Comparison of ENCODE assay signal across 1 cellular context in the genomic region with DNA sequence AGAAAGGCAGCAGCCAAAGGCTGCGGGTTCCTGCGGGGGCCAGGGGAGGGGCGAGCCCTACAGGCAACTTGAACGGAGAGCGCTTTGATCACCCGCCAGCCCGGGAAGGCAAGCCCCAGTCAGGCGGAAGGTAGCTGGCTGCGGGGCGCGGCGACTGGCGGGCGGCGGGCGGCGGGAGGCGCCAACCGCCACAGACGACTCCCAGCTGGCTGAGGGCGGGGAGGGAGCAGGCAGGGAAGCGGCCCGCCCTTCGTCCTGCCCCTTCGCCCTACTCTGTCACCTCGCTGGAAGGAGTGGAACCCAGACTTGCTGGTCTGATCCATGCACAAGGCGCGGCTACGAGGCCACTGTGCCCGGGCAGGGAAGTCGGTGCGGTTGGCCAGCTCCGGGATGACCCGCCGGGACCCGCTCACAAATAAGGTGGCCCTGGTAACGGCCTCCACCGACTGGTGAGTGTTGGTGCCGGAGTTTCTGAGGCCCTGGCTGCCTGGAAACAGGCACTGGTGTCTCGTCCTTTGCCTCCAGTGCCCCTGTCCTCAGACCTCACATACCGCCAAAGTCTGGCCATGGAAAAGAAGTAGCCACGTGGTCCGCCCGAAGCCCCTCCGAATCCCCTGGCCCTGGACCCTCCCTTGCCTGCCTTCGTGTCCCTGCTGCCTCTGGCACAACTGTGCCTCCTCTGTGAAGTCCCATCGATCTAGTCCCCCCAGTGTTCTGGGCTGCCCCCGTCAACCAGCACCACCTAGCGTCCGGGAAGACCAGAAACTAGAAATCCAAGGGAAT.
TF ChIP-seq lines count a peak whose summit lies in the region.
"Not testable (repeated sequence)": the region's sequence is repeated elsewhere in the genome, so short reads cannot be mapped to it uniquely, and the experiment has no call there.

No MANE protein-coding gene starts in this region.

TF ChIP-seq in HepG2, 621 proteins besides CTCF, POLR2A, EP300 and RAD21 (continued from another document and continues in another):
- TF ChIP-seq, protein P1, sequence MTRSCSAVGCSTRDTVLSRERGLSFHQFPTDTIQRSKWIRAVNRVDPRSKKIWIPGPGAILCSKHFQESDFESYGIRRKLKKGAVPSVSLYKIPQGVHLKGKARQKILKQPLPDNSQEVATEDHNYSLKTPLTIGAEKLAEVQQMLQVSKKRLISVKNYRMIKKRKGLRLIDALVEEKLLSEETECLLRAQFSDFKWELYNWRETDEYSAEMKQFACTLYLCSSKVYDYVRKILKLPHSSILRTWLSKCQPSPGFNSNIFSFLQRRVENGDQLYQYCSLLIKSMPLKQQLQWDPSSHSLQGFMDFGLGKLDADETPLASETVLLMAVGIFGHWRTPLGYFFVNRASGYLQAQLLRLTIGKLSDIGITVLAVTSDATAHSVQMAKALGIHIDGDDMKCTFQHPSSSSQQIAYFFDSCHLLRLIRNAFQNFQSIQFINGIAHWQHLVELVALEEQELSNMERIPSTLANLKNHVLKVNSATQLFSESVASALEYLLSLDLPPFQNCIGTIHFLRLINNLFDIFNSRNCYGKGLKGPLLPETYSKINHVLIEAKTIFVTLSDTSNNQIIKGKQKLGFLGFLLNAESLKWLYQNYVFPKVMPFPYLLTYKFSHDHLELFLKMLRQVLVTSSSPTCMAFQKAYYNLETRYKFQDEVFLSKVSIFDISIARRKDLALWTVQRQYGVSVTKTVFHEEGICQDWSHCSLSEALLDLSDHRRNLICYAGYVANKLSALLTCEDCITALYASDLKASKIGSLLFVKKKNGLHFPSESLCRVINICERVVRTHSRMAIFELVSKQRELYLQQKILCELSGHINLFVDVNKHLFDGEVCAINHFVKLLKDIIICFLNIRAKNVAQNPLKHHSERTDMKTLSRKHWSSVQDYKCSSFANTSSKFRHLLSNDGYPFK (CRISPR knock-in tag; IDR thresholded peaks at IDR 0.05; ENCODE audit: borderline replicate concordance): peak; percentile 94
- TF ChIP-seq STAT5B (CRISPR knock-in tag; IDR thresholded peaks at IDR 0.05) (peak; percentile 74; the same call in 1 of the 2 replicates), ZNF354B (CRISPR knock-in tag; IDR thresholded peaks at IDR 0.05) (0 out of 2 replicates have a peak, but pooled peaks have one; percentile 38), NR2C2 (CRISPR knock-in tag; IDR thresholded peaks at IDR 0.05; ENCODE audit: borderline replicate concordance) (peak; percentile 46; the same call in 1 of the 2 replicates), KLF16 (CRISPR knock-in tag; IDR thresholded peaks at IDR 0.05) (peak in 1 of 2 experiments; percentile 86; a peak in 2 of 4 replicates), HOXA3 (CRISPR knock-in tag; IDR thresholded peaks at IDR 0.05) (peak; percentile 65; the same call in 1 of the 2 replicates), ZFYVE20 (CRISPR knock-in tag; IDR thresholded peaks at IDR 0.05; ENCODE audit: borderline replicate concordance, low read depth) (peak; percentile 41; the same call in 1 of the 2 replicates), FOSL2 (CRISPR knock-in tag; IDR thresholded peaks at IDR 0.05) (peak; percentile 57), ZNF788 (CRISPR knock-in tag; IDR thresholded peaks at IDR 0.05; ENCODE audit: borderline replicate concordance) (peak; percentile 63; the same call in 1 of the 2 replicates), ZNF124 (CRISPR knock-in tag; IDR thresholded peaks at IDR 0.05) (peak; percentile 72), ZMYM3 (CRISPR knock-in tag; IDR thresholded peaks at IDR 0.05) (peak; percentile 83), ZNF350 (CRISPR knock-in tag; IDR thresholded peaks at IDR 0.05; ENCODE audit: borderline replicate concordance, low read depth) (peak; percentile 78), ZNF670 (CRISPR knock-in tag; IDR thresholded peaks at IDR 0.05; ENCODE audit: borderline replicate concordance) (peak; percentile 78), NFKBIZ (CRISPR knock-in tag; IDR thresholded peaks at IDR 0.05) (peak; percentile 77; the same call in 1 of the 2 replicates), KDM5B (CRISPR knock-in tag; IDR thresholded peaks at IDR 0.05; ENCODE audit: borderline replicate concordance) (peak; percentile 91; the same call in 1 of the 2 replicates), ZNF792 (CRISPR knock-in tag; IDR thresholded peaks at IDR 0.05) (peak; percentile 53; the same call in 1 of the 2 replicates), KLF6 (CRISPR knock-in tag; IDR thresholded peaks at IDR 0.05) (peak; percentile 67; the same call in 1 of the 2 replicates), SAP130 (CRISPR knock-in tag; IDR thresholded peaks at IDR 0.05; ENCODE audit: low read depth) (peak; percentile 55), GABPA (CRISPR knock-in tag; IDR thresholded peaks at IDR 0.05; ENCODE audit: low read depth) (0 out of 2 replicates have a peak, but pooled peaks have one; percentile 33), PPARG (CRISPR knock-in tag; conservative IDR thresholded peaks at IDR 0.05) (0 out of 2 replicates have a peak, but pooled peaks have one; percentile 13), FOXA3 (CRISPR knock-in tag; IDR thresholded peaks at IDR 0.05) (peak; percentile 65; the same call in 1 of the 2 replicates), ZNF234 (CRISPR knock-in tag; conservative IDR thresholded peaks at IDR 0.05) (0 out of 2 replicates have a peak, but pooled peaks have one; percentile 84), KDM3A (CRISPR knock-in tag; IDR thresholded peaks at IDR 0.05; ENCODE audit: low read depth) (peak; percentile 89; the same call in 1 of the 2 replicates), ZBED4 (CRISPR knock-in tag; IDR thresholded peaks at IDR 0.05; ENCODE audit: borderline replicate concordance) (peak; percentile 70; the same call in 1 of the 2 replicates), ATF7 (CRISPR knock-in tag; IDR thresholded peaks at IDR 0.05) (peak; percentile 79; the same call in 1 of the 2 replicates), SALL1 (CRISPR knock-in tag; IDR thresholded peaks at IDR 0.05) (peak; percentile 82), NKX3-1 (CRISPR knock-in tag; IDR thresholded peaks at IDR 0.05) (0 out of 2 replicates have a peak, but pooled peaks have one; percentile 52), KLF11 (CRISPR knock-in tag; IDR thresholded peaks at IDR 0.05) (peak; percentile 63; the same call in 1 of the 2 replicates), ZNF724P (CRISPR knock-in tag; IDR thresholded peaks at IDR 0.05; ENCODE audit: borderline replicate concordance) (peak; percentile 85; the same call in 1 of the 2 replicates), RBM39 (IDR thresholded peaks at IDR 0.05; ENCODE audit: low read depth, low read length, poor library complexity, severe bottlenecking) (peak; percentile 73), ZNF343 (CRISPR knock-in tag; IDR thresholded peaks at IDR 0.05) (peak; percentile 89; the same call in 1 of the 2 replicates), IKZF5 (CRISPR knock-in tag; IDR thresholded peaks at IDR 0.05) (peak; percentile 45; the same call in 1 of the 2 replicates), SMYD3 (CRISPR knock-in tag; IDR thresholded peaks at IDR 0.05) (peak; percentile 86; the same call in 1 of the 2 replicates), ELF1 (CRISPR knock-in tag; IDR thresholded peaks at IDR 0.05) (peak; percentile 65), TAF1 (CRISPR knock-in tag; IDR thresholded peaks at IDR 0.05) (peak; percentile 70; the same call in 1 of the 2 replicates)
- TF ChIP-seq, protein P2, sequence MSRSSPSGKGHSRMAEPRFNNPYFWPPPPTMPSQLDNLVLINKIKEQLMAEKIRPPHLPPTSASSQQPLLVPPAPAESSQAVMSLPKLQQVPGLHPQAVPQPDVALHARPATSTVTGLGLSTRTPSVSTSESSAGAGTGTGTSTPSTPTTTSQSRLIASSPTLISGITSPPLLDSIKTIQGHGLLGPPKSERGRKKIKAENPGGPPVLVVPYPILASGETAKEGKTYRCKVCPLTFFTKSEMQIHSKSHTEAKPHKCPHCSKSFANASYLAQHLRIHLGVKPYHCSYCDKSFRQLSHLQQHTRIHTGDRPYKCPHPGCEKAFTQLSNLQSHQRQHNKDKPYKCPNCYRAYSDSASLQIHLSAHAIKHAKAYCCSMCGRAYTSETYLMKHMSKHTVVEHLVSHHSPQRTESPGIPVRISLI (CRISPR knock-in tag; IDR thresholded peaks at IDR 0.05; ENCODE audit: borderline replicate concordance): peak; percentile 65; the same call in 1 of the 2 replicates
- TF ChIP-seq GABPA (IDR thresholded peaks at IDR 0.05; ENCODE audit: low read depth, low read length); ATF7 (IDR thresholded peaks at IDR 0.05): not testable (repeated sequence)
- TF ChIP-seq, protein P3, sequence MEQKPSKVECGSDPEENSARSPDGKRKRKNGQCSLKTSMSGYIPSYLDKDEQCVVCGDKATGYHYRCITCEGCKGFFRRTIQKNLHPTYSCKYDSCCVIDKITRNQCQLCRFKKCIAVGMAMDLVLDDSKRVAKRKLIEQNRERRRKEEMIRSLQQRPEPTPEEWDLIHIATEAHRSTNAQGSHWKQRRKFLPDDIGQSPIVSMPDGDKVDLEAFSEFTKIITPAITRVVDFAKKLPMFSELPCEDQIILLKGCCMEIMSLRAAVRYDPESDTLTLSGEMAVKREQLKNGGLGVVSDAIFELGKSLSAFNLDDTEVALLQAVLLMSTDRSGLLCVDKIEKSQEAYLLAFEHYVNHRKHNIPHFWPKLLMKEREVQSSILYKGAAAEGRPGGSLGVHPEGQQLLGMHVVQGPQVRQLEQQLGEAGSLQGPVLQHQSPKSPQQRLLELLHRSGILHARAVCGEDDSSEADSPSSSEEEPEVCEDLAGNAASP (CRISPR knock-in tag; IDR thresholded peaks at IDR 0.05; ENCODE audit: borderline replicate concordance): peak; percentile 86
- TF ChIP-seq, protein P4, sequence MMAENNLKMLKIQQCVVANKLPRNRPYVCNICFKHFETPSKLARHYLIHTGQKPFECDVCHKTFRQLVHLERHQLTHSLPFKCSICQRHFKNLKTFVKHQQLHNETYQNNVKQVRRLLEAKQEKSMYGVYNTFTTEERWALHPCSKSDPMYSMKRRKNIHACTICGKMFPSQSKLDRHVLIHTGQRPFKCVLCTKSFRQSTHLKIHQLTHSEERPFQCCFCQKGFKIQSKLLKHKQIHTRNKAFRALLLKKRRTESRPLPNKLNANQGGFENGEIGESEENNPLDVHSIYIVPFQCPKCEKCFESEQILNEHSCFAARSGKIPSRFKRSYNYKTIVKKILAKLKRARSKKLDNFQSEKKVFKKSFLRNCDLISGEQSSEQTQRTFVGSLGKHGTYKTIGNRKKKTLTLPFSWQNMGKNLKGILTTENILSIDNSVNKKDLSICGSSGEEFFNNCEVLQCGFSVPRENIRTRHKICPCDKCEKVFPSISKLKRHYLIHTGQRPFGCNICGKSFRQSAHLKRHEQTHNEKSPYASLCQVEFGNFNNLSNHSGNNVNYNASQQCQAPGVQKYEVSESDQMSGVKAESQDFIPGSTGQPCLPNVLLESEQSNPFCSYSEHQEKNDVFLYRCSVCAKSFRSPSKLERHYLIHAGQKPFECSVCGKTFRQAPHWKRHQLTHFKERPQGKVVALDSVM (CRISPR knock-in tag; IDR thresholded peaks at IDR 0.05): peak; percentile 68
- TF ChIP-seq, protein P5, sequence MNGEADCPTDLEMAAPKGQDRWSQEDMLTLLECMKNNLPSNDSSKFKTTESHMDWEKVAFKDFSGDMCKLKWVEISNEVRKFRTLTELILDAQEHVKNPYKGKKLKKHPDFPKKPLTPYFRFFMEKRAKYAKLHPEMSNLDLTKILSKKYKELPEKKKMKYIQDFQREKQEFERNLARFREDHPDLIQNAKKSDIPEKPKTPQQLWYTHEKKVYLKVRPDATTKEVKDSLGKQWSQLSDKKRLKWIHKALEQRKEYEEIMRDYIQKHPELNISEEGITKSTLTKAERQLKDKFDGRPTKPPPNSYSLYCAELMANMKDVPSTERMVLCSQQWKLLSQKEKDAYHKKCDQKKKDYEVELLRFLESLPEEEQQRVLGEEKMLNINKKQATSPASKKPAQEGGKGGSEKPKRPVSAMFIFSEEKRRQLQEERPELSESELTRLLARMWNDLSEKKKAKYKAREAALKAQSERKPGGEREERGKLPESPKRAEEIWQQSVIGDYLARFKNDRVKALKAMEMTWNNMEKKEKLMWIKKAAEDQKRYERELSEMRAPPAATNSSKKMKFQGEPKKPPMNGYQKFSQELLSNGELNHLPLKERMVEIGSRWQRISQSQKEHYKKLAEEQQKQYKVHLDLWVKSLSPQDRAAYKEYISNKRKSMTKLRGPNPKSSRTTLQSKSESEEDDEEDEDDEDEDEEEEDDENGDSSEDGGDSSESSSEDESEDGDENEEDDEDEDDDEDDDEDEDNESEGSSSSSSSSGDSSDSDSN (CRISPR knock-in tag; IDR thresholded peaks at IDR 0.05): peak; percentile 89
